Comparison of ENCODE assay signal across 6 cellular contexts in genomic region chr3:153789380-153789779, GRCh38.
"Had no signal": no experiment of that assay in that cellular context is flagged by ENCODE, and none has a peak within 500 bp of the region (broad histone marks: within the 10 kb centered on the region; RNA-seq: fewer than 3 reads in every experiment).

No MANE protein-coding gene starts in this region.

- H3K4me3 ChIP-seq: GM23338, K562 had no signal

- H3K4me2 ChIP-seq: GM23338 had no signal

- H3K4me3 Mint-ChIP-seq: GM23338 had no signal

- H2AFZ ChIP-seq: GM23338 had no signal

- FAIRE-seq: HTR-8/SVneo, K562 had no signal

- H3K27ac Mint-ChIP-seq: GM23338 had no signal

- DNase-seq: H7, HCEC 1CT, IMR-90 had no signal

- H3K4me1 Mint-ChIP-seq: GM23338 had no signal
